8 cellular contexts compared by ENCODE assay signal in genomic region chr2:24077535-24077877, GRCh38. TPM values are rescaled to one million over a fixed set of nuclear protein-coding genes. Genes with fewer than 3 reads are reported as not detected.
DNase-seq lines count a peak whose midpoint lies in the region; ATAC-seq and TF ChIP-seq lines count a peak whose summit lies in the region.

No MANE protein-coding gene starts in this region.

- no peak for TF ChIP-seq CTCF in BE2C (IDR thresholded peaks at IDR 0.05; ENCODE audit: low read depth, low read length)

- ATAC-seq in left cardiac atrium: no peak
- no peak for ATAC-seq in HG02885 (IDR thresholded peaks at IDR 0.05; ENCODE audit: poor library complexity, unreplicated experiment)

- H3K4me3 ChIP-seq in H7 (ENCODE audit: insufficient read depth, low read depth, low read length) (peak overlapping the region; percentile 79), skeletal muscle cell (ENCODE audit: low read depth, low read length) (peak overlapping the region; percentile 69), BE2C (ENCODE audit: low read depth, low read length) (no peak overlapping the region)

- peaks cover 26% of the 10 kb centered on the region for H3K36me3 Mint-ChIP-seq in activated CD4-positive, alpha-beta memory T cell treated with anti-CD3 and anti-CD28 coated beads, Interleukin-2, amount 10 ng/mL, durations not matched to agents 7 days and 5 days (ENCODE audit: low read depth)

- CTCF ChIA-PET in activated CD4-positive, alpha-beta memory T cell treated with anti-CD3 and anti-CD28 coated beads, Interleukin-2, amount 10 ng/mL, durations not matched to agents 7 days and 5 days (lab: Charles Lee): interaction anchor here (1.4 to 2.4 kb wide), 3 partner anchors 23 to 253 kb away, joined by 4 to 22 read pairs (median 10); partner anchors contain the start of gene ATAD2B

- DNase-seq in H7 (no peak), left cardiac atrium (peak; percentile 20), skeletal muscle cell (ENCODE audit: low read depth) (no peak), BE2C (no peak), dermis blood vessel endothelial cell (no peak)
- DNase-seq in activated CD4-positive, alpha-beta memory T cell treated with anti-CD3 and anti-CD28 coated beads, Interleukin-2, amount 10 ng/mL, durations not matched to agents 7 days and 5 days: no peak
- DNase-seq in effector CD4-positive, alpha-beta T cell: no peak

- H3K36me3 ChIP-seq in H7 (replicated peaks; ENCODE audit: control insufficient read depth, insufficient read depth, low read length) (peaks cover 15% of the 10 kb centered on the region), BE2C (peaks cover 17% of the 10 kb centered on the region)

- intact Hi-C loops in left cardiac atrium (cut with DNase I): loop anchor here in 1 of 2 donors (5.0 kb wide), 1 partner anchor 140 kb away; no protein-coding TSS in a partner anchor

- H3K4me1 Mint-ChIP-seq in activated CD4-positive, alpha-beta memory T cell treated with anti-CD3 and anti-CD28 coated beads, Interleukin-2, amount 10 ng/mL, durations not matched to agents 7 days and 5 days: peaks cover 37% of the 10 kb centered on the region

- H3K4me1 ChIP-seq in BE2C: no peaks in the 10 kb centered on the region

- no peaks in the 10 kb centered on the region for H3K27me3 Mint-ChIP-seq in activated CD4-positive, alpha-beta memory T cell treated with anti-CD3 and anti-CD28 coated beads, Interleukin-2, amount 10 ng/mL, durations not matched to agents 7 days and 5 days

- H3K9me3 Mint-ChIP-seq in activated CD4-positive, alpha-beta memory T cell treated with anti-CD3 and anti-CD28 coated beads, Interleukin-2, amount 10 ng/mL, durations not matched to agents 7 days and 5 days: no peaks in the 10 kb centered on the region

- no peaks in the 10 kb centered on the region for H3K9me3 ChIP-seq in BE2C

- POLR2A ChIA-PET in activated CD4-positive, alpha-beta memory T cell treated with anti-CD3 and anti-CD28 coated beads, Interleukin-2, amount 10 ng/mL, durations not matched to agents 7 days and 5 days (lab: Charles Lee): interaction anchor here (1.3 to 3.4 kb wide), 6 partner anchors 7 to 151 kb away, joined by 3 to 64 read pairs (median 11); partner anchors contain the start of genes ATAD2B, FKBP1B, TP53I3 and WDCP

- peak overlapping the region; percentile 96 for H3K27ac Mint-ChIP-seq in activated CD4-positive, alpha-beta memory T cell treated with anti-CD3 and anti-CD28 coated beads, Interleukin-2, amount 10 ng/mL, durations not matched to agents 7 days and 5 days

- peak overlapping the region; percentile 98 for H3K4me3 Mint-ChIP-seq in activated CD4-positive, alpha-beta memory T cell treated with anti-CD3 and anti-CD28 coated beads, Interleukin-2, amount 10 ng/mL, durations not matched to agents 7 days and 5 days

- H3K27me3 ChIP-seq in H7 (ENCODE audit: control insufficient read depth, insufficient read depth, low read length) (no peaks in the 10 kb centered on the region), BE2C (no peaks in the 10 kb centered on the region)

RNA-seq across cellular contexts. Expression of gene SF3B6, which starts 1.4 kb away (rescaled TPM):
- total RNA-seq in H7 (2014; rRNA removed; shearing (Covaris generic)): 125 and 181 TPM in 2 replicates
- 10 to 100 TPM; 87.4 to 88.2 TPM for total RNA-seq in activated CD4-positive, alpha-beta memory T cell treated with anti-CD3 and anti-CD28 coated beads, Interleukin-2, amount 10 ng/mL, durations not matched to agents 7 days and 5 days
- total RNA-seq in left cardiac atrium (10 to 100 TPM; 49.4 to 56.7 TPM), dermis blood vessel endothelial cell (113 and 165 TPM in 2 replicates)
- polyA plus RNA-seq in BE2C (2012; ENCODE audit: insufficient read depth, insufficient read length, low read depth): 249 TPM

RNA-seq across cellular contexts. Expression of gene TP53I3, which starts 7.1 kb away (rescaled TPM):
- total RNA-seq in H7 (2014; rRNA removed; shearing (Covaris generic)): 21.1 and 34.1 TPM in 2 replicates
- 1 to 10 TPM; 2.7 to 2.9 TPM for total RNA-seq in activated CD4-positive, alpha-beta memory T cell treated with anti-CD3 and anti-CD28 coated beads, Interleukin-2, amount 10 ng/mL, durations not matched to agents 7 days and 5 days
- total RNA-seq in left cardiac atrium (10 to 100 TPM in 1 of 2 donors, 1 to 10 TPM in 1; 7.6 to 14.5 TPM), dermis blood vessel endothelial cell (63.2 and 88.3 TPM in 2 replicates)
- 63.8 TPM for polyA plus RNA-seq in BE2C (2012; ENCODE audit: insufficient read depth, insufficient read length, low read depth)

RNA-seq across cellular contexts. Expression of gene FKBP1B, which starts 28.0 kb away (rescaled TPM):
- 40.5 and 43.5 TPM in 2 replicates for total RNA-seq in H7 (2014; rRNA removed; shearing (Covaris generic))
- total RNA-seq in activated CD4-positive, alpha-beta memory T cell treated with anti-CD3 and anti-CD28 coated beads, Interleukin-2, amount 10 ng/mL, durations not matched to agents 7 days and 5 days: 1 to 10 TPM; 4.8 to 5.5 TPM
- total RNA-seq in left cardiac atrium (1 to 10 TPM; 4.6 to 5.3 TPM), dermis blood vessel endothelial cell (9.9 and 14.5 TPM in 2 replicates)
- polyA plus RNA-seq in BE2C (2012; ENCODE audit: insufficient read depth, insufficient read length, low read depth): 11.0 TPM

RNA-seq across cellular contexts. Expression of gene WDCP, which starts 30.3 kb away (rescaled TPM):
- 21.8 and 22.8 TPM in 2 replicates for total RNA-seq in H7 (2014; rRNA removed; shearing (Covaris generic))
- total RNA-seq in activated CD4-positive, alpha-beta memory T cell treated with anti-CD3 and anti-CD28 coated beads, Interleukin-2, amount 10 ng/mL, durations not matched to agents 7 days and 5 days: 10 to 100 TPM; 18.5 to 19.1 TPM
- 1 to 10 TPM; 5.5 to 6.6 TPM for total RNA-seq in left cardiac atrium
- polyA plus RNA-seq in BE2C (2012; ENCODE audit: insufficient read depth, insufficient read length, low read depth): 11.6 TPM
- total RNA-seq in dermis blood vessel endothelial cell: 11.4 and 13.3 TPM in 2 replicates

RNA-seq across cellular contexts. Expression of gene PFN4, which starts 45.6 kb away (rescaled TPM):
- not detected in 2 replicates for total RNA-seq in H7 (2014; rRNA removed; shearing (Covaris generic))
- total RNA-seq in activated CD4-positive, alpha-beta memory T cell treated with anti-CD3 and anti-CD28 coated beads, Interleukin-2, amount 10 ng/mL, durations not matched to agents 7 days and 5 days: not detected
- total RNA-seq in left cardiac atrium (1 to 10 TPM in 1 of 2 donors, under 1 TPM in 1; 0.52 to 1.1 TPM), dermis blood vessel endothelial cell (0.23 and 1.7 TPM in 2 replicates)
- not detected for polyA plus RNA-seq in BE2C (2012; ENCODE audit: insufficient read depth, insufficient read length, low read depth)
